Comparison of ENCODE assay signal across 41 cellular contexts in genomic region chr2:110794390-110794789, GRCh38.
"Had no signal": no experiment of that assay in that cellular context is flagged by ENCODE, and none has a peak within 500 bp of the region (broad histone marks: within the 10 kb centered on the region; RNA-seq: fewer than 3 reads in every experiment).

No MANE protein-coding gene starts in this region.

- ATAC-seq: activated CD4-positive, alpha-beta T cell treated with anti-CD3 and anti-CD28 coated beads for 36 hours; activated CD4-positive, CD25-positive, alpha-beta regulatory T cell treated with anti-CD3 and anti-CD28 coated beads, Interleukin-2, amount 50 U/mL, for 24 hours; activated CD8-positive, alpha-beta memory T cell treated with anti-CD3 and anti-CD28 coated beads, Interleukin-2, amount 10 ng/mL, durations not matched to agents 7 days and 5 days; activated CD8-positive, alpha-beta T cell treated with anti-CD3 and anti-CD28 coated beads, Interleukin-2, amount 10 ng/mL, durations not matched to agents 7 days and 5 days; activated naive CD4-positive, alpha-beta T cell treated with anti-CD3 and anti-CD28 coated beads, Interleukin-2, amount 50 U/mL, for 72 hours; activated T-cell treated with anti-CD3 and anti-CD28 coated beads, Interleukin-2, amount 50 U/mL, for 4 hours; activated T-cell treated with anti-CD3 and anti-CD28 coated beads, Interleukin-2, amount 50 U/mL, for 72 hours; activated T-helper 17 cell treated with anti-CD3 and anti-CD28 coated beads, Interleukin-2, amount 50 U/mL, for 72 hours; body of pancreas; WTC11 had no signal

- H3K4me1 Mint-ChIP-seq: activated CD4-positive, alpha-beta T cell treated with anti-CD3 and anti-CD28 coated beads for 36 hours; activated CD4-positive, alpha-beta T cell treated with anti-CD3 and anti-CD28 coated beads, Interleukin-2, amount 10 ng/mL, durations not matched to agents 7 days and 5 days; activated naive CD8-positive, alpha-beta T cell treated with anti-CD3 and anti-CD28 coated beads for 36 hours; activated T-helper 17 cell treated with anti-CD3 and anti-CD28 coated beads, Interleukin-2, amount 50 U/mL, for 72 hours had no signal

- H3K4me1 ChIP-seq: adrenal gland, breast epithelium had no signal

- H3K4me3 Mint-ChIP-seq: activated CD4-positive, alpha-beta memory T cell treated with anti-CD3 and anti-CD28 coated beads, Interleukin-2, amount 10 ng/mL, durations not matched to agents 7 days and 5 days; activated CD4-positive, alpha-beta T cell treated with anti-CD3 and anti-CD28 coated beads for 36 hours; activated CD4-positive, alpha-beta T cell treated with anti-CD3 and anti-CD28 coated beads, Interleukin-2, amount 10 ng/mL, durations not matched to agents 7 days and 5 days; activated CD8-positive, alpha-beta memory T cell treated with anti-CD3 and anti-CD28 coated beads, Interleukin-2, amount 10 ng/mL, durations not matched to agents 7 days and 5 days; activated CD8-positive, alpha-beta T cell treated with anti-CD3 and anti-CD28 coated beads, Interleukin-2, amount 10 ng/mL, durations not matched to agents 7 days and 5 days; activated naive CD4-positive, alpha-beta T cell treated with anti-CD3 and anti-CD28 coated beads for 36 hours; activated naive CD8-positive, alpha-beta T cell treated with anti-CD3 and anti-CD28 coated beads for 36 hours; activated T-cell treated with anti-CD3 and anti-CD28 coated beads, Interleukin-2, amount 50 U/mL, for 4 hours; activated T-cell treated with anti-CD3 and anti-CD28 coated beads, Interleukin-2, amount 50 U/mL, for 72 hours; activated T-helper 1 cell treated with anti-CD3 and anti-CD28 coated beads, Interleukin-12 subunit alpha, Interleukin-12 subunit beta, Interleukin-2, Interleukin-4 antibody, amounts not matched to agents 30 ng/mL and 10 ng/mL and 1 ng/mL, durations not matched to agents 14 hours and 24 hours and 36 hours; activated T-helper 17 cell treated with anti-CD3 and anti-CD28 coated beads, Interleukin-2, amount 50 U/mL, for 72 hours; T-helper 1 cell treated with Interleukin-12 subunit alpha and Interleukin-12 subunit beta and Interleukin-4 antibody, amounts not matched to agents 30 μg/mL and 1 μg/mL, for 36 hours; T-helper 2 cell treated with Interferon-gamma antibody and Interleukin-4, amounts not matched to agents 5 μg/mL and 100 μg/mL, for 36 hours; WTC11 had no signal

- H3K36me3 ChIP-seq: adrenal gland, brain microvascular endothelial cell, breast epithelium, cardiac muscle cell, WERI-Rb-1 had no signal

- H3K9me3 Mint-ChIP-seq: activated CD4-positive, alpha-beta memory T cell treated with anti-CD3 and anti-CD28 coated beads, Interleukin-2, amount 10 ng/mL, durations not matched to agents 7 days and 5 days; activated CD4-positive, alpha-beta T cell treated with anti-CD3 and anti-CD28 coated beads, Interleukin-2, amount 10 ng/mL, durations not matched to agents 7 days and 5 days; activated naive CD4-positive, alpha-beta T cell treated with anti-CD3 and anti-CD28 coated beads for 36 hours; activated naive CD4-positive, alpha-beta T cell treated with anti-CD3 and anti-CD28 coated beads, Interleukin-2, amount 50 U/mL, for 72 hours; activated naive CD8-positive, alpha-beta T cell treated with anti-CD3 and anti-CD28 coated beads for 36 hours; activated T-cell treated with anti-CD3 and anti-CD28 coated beads, Interleukin-2, amount 50 U/mL, for 4 hours; activated T-cell treated with anti-CD3 and anti-CD28 coated beads, Interleukin-2, amount 50 U/mL, for 72 hours; activated T-helper 1 cell treated with anti-CD3 and anti-CD28 coated beads, Interleukin-12 subunit alpha, Interleukin-12 subunit beta, Interleukin-2, Interleukin-4 antibody, amounts not matched to agents 30 ng/mL and 10 ng/mL and 1 ng/mL, durations not matched to agents 14 hours and 24 hours and 36 hours; activated T-helper 17 cell treated with anti-CD3 and anti-CD28 coated beads, Interleukin-2, amount 50 U/mL, for 72 hours; T-helper 1 cell treated with Interleukin-12 subunit alpha and Interleukin-12 subunit beta and Interleukin-4 antibody, amounts not matched to agents 30 μg/mL and 1 μg/mL, for 36 hours; T-helper 2 cell treated with Interferon-gamma antibody and Interleukin-4, amounts not matched to agents 5 μg/mL and 100 μg/mL, for 36 hours had no signal

- H3K27ac Mint-ChIP-seq: activated CD4-positive, alpha-beta memory T cell treated with anti-CD3 and anti-CD28 coated beads, Interleukin-2, amount 10 ng/mL, durations not matched to agents 7 days and 5 days; activated CD4-positive, alpha-beta T cell treated with anti-CD3 and anti-CD28 coated beads for 36 hours; activated CD4-positive, alpha-beta T cell treated with anti-CD3 and anti-CD28 coated beads, Interleukin-2, amount 10 ng/mL, durations not matched to agents 7 days and 5 days; activated CD8-positive, alpha-beta memory T cell treated with anti-CD3 and anti-CD28 coated beads, Interleukin-2, amount 10 ng/mL, durations not matched to agents 7 days and 5 days; activated CD8-positive, alpha-beta T cell treated with anti-CD3 and anti-CD28 coated beads, Interleukin-2, amount 10 ng/mL, durations not matched to agents 7 days and 5 days; activated naive CD4-positive, alpha-beta T cell treated with anti-CD3 and anti-CD28 coated beads for 36 hours; activated naive CD4-positive, alpha-beta T cell treated with anti-CD3 and anti-CD28 coated beads, Interleukin-2, amount 50 U/mL, for 72 hours; activated naive CD8-positive, alpha-beta T cell treated with anti-CD3 and anti-CD28 coated beads for 36 hours; activated T-cell treated with anti-CD3 and anti-CD28 coated beads, Interleukin-2, amount 50 U/mL, for 72 hours; activated T-helper 1 cell treated with anti-CD3 and anti-CD28 coated beads, Interleukin-12 subunit alpha, Interleukin-12 subunit beta, Interleukin-2, Interleukin-4 antibody, amounts not matched to agents 30 ng/mL and 10 ng/mL and 1 ng/mL, durations not matched to agents 14 hours and 24 hours and 36 hours; activated T-helper 17 cell treated with anti-CD3 and anti-CD28 coated beads, Interleukin-2, amount 50 U/mL, for 72 hours; T-helper 1 cell treated with Interleukin-12 subunit alpha and Interleukin-12 subunit beta and Interleukin-4 antibody, amounts not matched to agents 30 μg/mL and 1 μg/mL, for 36 hours; T-helper 2 cell treated with Interferon-gamma antibody and Interleukin-4, amounts not matched to agents 5 μg/mL and 100 μg/mL, for 36 hours; WTC11 had no signal

- H3K9me3 ChIP-seq: adrenal gland, body of pancreas, breast epithelium had no signal

- H3K36me3 Mint-ChIP-seq: activated CD8-positive, alpha-beta memory T cell treated with anti-CD3 and anti-CD28 coated beads, Interleukin-2, amount 10 ng/mL, durations not matched to agents 7 days and 5 days; activated naive CD4-positive, alpha-beta T cell treated with anti-CD3 and anti-CD28 coated beads, Interleukin-2, amount 50 U/mL, for 72 hours; activated naive CD8-positive, alpha-beta T cell treated with anti-CD3 and anti-CD28 coated beads for 36 hours had no signal

- FAIRE-seq: astrocyte, TTC549 had no signal

- H3K27me3 ChIP-seq: adrenal gland, cardiac muscle cell had no signal

- DNase-seq: activated CD4-positive, alpha-beta memory T cell treated with anti-CD3 and anti-CD28 coated beads, Interleukin-2, amount 10 ng/mL, durations not matched to agents 7 days and 5 days; activated CD4-positive, alpha-beta T cell treated with anti-CD3 and anti-CD28 coated beads for 1 hour; activated CD4-positive, alpha-beta T cell treated with anti-CD3 and anti-CD28 coated beads for 36 hours; activated CD4-positive, alpha-beta T cell treated with anti-CD3 and anti-CD28 coated beads for 48 hours; activated CD4-positive, alpha-beta T cell treated with anti-CD3 and anti-CD28 coated beads, Interleukin-2, amount 10 ng/mL, durations not matched to agents 7 days and 5 days; activated CD4-positive, alpha-beta T cell treated with anti-CD3 and anti-CD28 coated beads, Interleukin-2, amount 50 U/mL, for 48 hours; activated CD4-positive, CD25-positive, alpha-beta regulatory T cell; activated CD8-positive, alpha-beta memory T cell treated with anti-CD3 and anti-CD28 coated beads for 24 hours; activated CD8-positive, alpha-beta memory T cell treated with anti-CD3 and anti-CD28 coated beads, Interleukin-2, amount 10 ng/mL, durations not matched to agents 7 days and 5 days; activated CD8-positive, alpha-beta T cell treated with anti-CD3 and anti-CD28 coated beads, Interleukin-2, amount 10 ng/mL, durations not matched to agents 7 days and 5 days; activated effector memory CD4-positive, alpha-beta T cell treated with anti-CD3 and anti-CD28 coated beads, Interleukin-2, amount 50 U/mL, for 16 hours; activated gamma-delta T cell treated with Interleukin-2 at 50 U/mL for 16 hours; activated naive CD4-positive, alpha-beta T cell; activated naive CD4-positive, alpha-beta T cell treated with anti-CD3 and anti-CD28 coated beads for 36 hours; activated naive CD4-positive, alpha-beta T cell treated with anti-CD3 and anti-CD28 coated beads, Interleukin-2, amount 50 U/mL, for 16 hours; activated naive CD8-positive, alpha-beta T cell treated with anti-CD3 and anti-CD28 coated beads for 36 hours; activated T-cell treated with anti-CD3 and anti-CD28 coated beads for 4 hours; activated T-cell treated with anti-CD3 and anti-CD28 coated beads, Interleukin-2, amount 50 U/mL, for 1 hour; activated T-cell treated with anti-CD3 and anti-CD28 coated beads, Interleukin-2, amount 50 U/mL, for 4 hours; activated T-cell treated with anti-CD3 and anti-CD28 coated beads, Interleukin-2, amount 50 U/mL, for 72 hours; adrenal gland; amniotic stem cell; aorta; body of pancreas; brain microvascular endothelial cell; central memory CD4-positive, alpha-beta T cell; T-helper 1 cell; T-helper 2 cell; T-helper 9 cell; WERI-Rb-1 had no signal

- H3K27ac ChIP-seq: adrenal gland, body of pancreas, brain microvascular endothelial cell, breast epithelium, cardiac muscle cell, WERI-Rb-1 had no signal

- H3K4me3 ChIP-seq: adrenal gland, body of pancreas, breast epithelium, cardiac muscle cell had no signal
